ENCODE assay signal across 1 cellular context in the genomic region with DNA sequence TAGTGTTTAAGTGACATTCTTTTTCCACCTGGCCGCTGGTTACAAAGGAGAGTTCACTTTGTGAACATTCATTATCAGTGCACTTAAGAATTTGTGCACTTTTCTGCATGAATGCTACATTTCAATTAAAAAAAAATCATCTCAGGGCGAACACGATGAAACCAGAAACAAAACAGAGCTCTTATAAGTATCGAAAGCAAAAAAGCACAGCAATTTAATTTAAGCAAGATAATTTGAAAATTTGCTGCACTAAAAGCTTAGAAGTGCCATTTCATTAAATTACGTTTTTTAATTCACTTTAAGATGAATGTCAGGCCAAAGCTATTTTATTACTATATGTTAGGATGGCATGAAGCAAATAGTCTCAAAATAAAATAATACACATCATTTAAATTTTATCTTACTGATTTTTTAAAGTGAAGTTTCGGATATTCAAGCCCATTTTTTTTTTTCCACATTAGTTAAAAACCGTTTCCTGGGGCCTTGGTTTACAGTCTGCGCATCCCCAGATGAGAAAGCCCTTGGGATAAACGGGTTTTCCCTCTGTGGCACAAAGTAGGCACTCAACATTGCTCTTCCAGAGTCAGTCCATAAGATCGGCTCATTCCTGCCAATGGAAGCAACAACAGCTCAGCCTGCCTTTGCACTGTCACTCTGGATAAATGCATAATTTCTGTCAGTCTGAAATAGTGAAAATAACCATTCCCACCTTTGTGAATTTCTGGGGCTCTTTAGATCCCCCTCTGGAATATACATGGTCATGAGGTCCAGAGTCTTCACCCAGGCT.
TF ChIP-seq lines count a peak whose summit lies in the region.

No MANE protein-coding gene starts in this region.

TF ChIP-seq in GM23338, 12 proteins besides CTCF, POLR2A, EP300 and RAD21 (continued from another document):
- TF ChIP-seq, protein P1, sequence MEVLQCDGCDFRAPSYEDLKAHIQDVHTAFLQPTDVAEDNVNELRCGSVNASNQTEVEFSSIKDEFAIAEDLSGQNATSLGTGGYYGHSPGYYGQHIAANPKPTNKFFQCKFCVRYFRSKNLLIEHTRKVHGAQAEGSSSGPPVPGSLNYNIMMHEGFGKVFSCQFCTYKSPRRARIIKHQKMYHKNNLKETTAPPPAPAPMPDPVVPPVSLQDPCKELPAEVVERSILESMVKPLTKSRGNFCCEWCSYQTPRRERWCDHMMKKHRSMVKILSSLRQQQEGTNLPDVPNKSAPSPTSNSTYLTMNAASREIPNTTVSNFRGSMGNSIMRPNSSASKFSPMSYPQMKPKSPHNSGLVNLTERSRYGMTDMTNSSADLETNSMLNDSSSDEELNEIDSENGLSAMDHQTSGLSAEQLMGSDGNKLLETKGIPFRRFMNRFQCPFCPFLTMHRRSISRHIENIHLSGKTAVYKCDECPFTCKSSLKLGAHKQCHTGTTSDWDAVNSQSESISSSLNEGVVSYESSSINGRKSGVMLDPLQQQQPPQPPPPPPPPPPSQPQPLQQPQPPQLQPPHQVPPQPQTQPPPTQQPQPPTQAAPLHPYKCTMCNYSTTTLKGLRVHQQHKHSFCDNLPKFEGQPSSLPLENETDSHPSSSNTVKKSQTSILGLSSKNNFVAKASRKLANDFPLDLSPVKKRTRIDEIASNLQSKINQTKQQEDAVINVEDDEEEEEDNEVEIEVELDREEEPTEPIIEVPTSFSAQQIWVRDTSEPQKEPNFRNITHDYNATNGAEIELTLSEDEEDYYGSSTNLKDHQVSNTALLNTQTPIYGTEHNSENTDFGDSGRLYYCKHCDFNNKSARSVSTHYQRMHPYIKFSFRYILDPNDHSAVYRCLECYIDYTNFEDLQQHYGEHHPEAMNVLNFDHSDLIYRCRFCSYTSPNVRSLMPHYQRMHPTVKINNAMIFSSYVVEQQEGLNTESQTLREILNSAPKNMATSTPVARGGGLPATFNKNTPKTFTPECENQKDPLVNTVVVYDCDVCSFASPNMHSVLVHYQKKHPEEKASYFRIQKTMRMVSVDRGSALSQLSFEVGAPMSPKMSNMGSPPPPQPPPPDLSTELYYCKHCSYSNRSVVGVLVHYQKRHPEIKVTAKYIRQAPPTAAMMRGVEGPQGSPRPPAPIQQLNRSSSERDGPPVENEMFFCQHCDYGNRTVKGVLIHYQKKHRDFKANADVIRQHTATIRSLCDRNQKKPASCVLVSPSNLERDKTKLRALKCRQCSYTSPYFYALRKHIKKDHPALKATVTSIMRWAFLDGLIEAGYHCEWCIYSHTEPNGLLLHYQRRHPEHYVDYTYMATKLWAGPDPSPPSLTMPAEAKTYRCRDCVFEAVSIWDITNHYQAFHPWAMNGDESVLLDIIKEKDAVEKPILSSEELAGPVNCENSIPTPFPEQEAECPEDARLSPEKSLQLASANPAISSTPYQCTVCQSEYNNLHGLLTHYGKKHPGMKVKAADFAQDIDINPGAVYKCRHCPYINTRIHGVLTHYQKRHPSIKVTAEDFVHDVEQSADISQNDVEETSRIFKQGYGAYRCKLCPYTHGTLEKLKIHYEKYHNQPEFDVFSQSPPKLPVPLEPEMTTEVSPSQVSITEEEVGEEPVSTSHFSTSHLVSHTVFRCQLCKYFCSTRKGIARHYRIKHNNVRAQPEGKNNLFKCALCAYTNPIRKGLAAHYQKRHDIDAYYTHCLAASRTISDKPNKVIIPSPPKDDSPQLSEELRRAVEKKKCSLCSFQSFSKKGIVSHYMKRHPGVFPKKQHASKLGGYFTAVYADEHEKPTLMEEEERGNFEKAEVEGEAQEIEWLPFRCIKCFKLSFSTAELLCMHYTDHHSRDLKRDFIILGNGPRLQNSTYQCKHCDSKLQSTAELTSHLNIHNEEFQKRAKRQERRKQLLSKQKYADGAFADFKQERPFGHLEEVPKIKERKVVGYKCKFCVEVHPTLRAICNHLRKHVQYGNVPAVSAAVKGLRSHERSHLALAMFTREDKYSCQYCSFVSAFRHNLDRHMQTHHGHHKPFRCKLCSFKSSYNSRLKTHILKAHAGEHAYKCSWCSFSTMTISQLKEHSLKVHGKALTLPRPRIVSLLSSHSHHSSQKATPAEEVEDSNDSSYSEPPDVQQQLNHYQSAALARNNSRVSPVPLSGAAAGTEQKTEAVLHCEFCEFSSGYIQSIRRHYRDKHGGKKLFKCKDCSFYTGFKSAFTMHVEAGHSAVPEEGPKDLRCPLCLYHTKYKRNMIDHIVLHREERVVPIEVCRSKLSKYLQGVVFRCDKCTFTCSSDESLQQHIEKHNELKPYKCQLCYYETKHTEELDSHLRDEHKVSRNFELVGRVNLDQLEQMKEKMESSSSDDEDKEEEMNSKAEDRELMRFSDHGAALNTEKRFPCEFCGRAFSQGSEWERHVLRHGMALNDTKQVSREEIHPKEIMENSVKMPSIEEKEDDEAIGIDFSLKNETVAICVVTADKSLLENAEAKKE (CRISPR knock-in tag; IDR thresholded peaks at IDR 0.05): no peak
TF ChIP-seq in GM23338: peak in this region for 0.
